In the genomic region with DNA sequence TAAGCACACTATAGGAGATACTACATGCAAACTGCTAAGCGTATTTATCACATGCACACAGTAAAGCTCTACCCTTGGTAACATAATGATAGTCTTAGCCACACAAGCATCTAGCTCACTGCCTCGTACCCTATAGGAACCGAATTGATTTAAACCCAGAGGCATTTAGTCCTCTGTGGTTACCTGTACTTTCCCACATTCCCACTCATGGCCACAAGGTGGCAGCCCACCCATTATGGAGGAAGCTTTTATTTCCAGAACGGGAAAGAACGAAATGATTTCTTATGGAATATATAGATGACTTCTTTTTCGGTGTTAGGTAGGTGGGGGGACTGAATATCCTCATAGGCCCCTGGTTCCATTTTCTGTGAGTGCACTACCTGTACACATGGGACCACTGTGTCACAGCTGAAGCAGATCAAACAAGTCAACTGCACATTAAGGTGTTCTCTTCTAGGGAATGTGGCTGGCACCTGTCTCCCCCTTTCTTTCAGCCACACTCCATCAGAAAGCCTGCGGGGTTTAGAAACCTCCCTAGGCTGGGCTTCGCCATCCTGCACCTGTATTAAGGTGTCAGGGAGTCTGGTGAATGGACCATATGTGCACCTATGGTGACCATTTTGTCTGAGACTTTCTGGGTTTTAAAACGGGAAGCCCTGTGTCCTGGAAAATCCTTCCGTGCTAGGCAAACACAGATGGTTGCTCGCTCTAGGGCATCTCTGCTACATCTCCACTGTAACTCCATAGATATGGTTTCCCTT, we compare ENCODE assay signal across 8 cellular contexts.
A peak's percentile ranks its signal among the peaks of the same experiment; 100 is the strongest.
DNase-seq lines count a peak whose midpoint lies in the region; ATAC-seq and TF ChIP-seq lines count a peak whose summit lies in the region.

No MANE protein-coding gene starts in this region.

- peak; percentile 83 for TF ChIP-seq CTCF in VCaP (conservative IDR thresholded peaks at IDR 0.05)

- H3K27ac ChIP-seq in VCaP = no peak overlapping the region

- no peak for ATAC-seq in GM18873 (IDR thresholded peaks at IDR 0.05; ENCODE audit: low FRiP score, unreplicated experiment)

- DNase-seq in ELR (ENCODE audit: low read depth) = peak; percentile 74
- DNase-seq in HCEC 1CT = peak; percentile 40
- DNase-seq in NCI-H146 treated with DMSO at 0.1 percent for 48 hours (lab: John Stamatoyannopoulos, UW; ENCODE audit: unreplicated experiment) = peak; percentile 6
- DNase-seq in cerebellum (ENCODE audit: low spot score) = peak; percentile 74
- peak; percentile 88 for DNase-seq in left kidney (ENCODE audit: low read depth, low spot score)
- DNase-seq in stimulated activated CD4-positive, alpha-beta T cell treated with anti-CD3 and anti-CD28 coated beads, Interleukin-4, amount 100 ng/mL, for 48 hours (ENCODE audit: low read depth in 2 of 2) = peak; percentile 39 to 61

Comparison
In these comparisons a context has a peak if more than half of its experiments do, and no peak if none do; other contexts are left out.
1. DNase-seq: peak in every context shown above with its lines; median percentile 88 in left kidney; 74 in ELR; 74 in cerebellum; 50 in stimulated activated CD4-positive, alpha-beta T cell treated with anti-CD3 and anti-CD28 coated beads, Interleukin-4, amount 100 ng/mL, for 48 hours; 40 in HCEC 1CT; 6 in NCI-H146 treated with DMSO at 0.1 percent for 48 hours.